13 cellular contexts compared by ENCODE assay signal in genomic region chr16:48003226-48003907, GRCh38.
DNase-seq lines count a peak whose midpoint lies in the region; ATAC-seq lines count a peak whose summit lies in the region.
"Had no signal": no experiment of that assay in that cellular context is flagged by ENCODE, and none has a peak within 500 bp of the region (broad histone marks: within the 10 kb centered on the region; RNA-seq: fewer than 3 reads in every experiment).

No MANE protein-coding gene starts in this region.

- in situ Hi-C loops in SK-MEL-5 (cut with HindIII; ENCODE audit: low pct_unique_long_range_greater_than_20kb, low sequenced_read_pairs): no loop called here

- H3K27me3 ChIP-seq in H7 (ENCODE audit: control insufficient read depth, insufficient read depth, low read length): no peaks in the 10 kb centered on the region
- H3K27me3 ChIP-seq: upper lobe of right lung had no signal

- H3K4me3 ChIP-seq in H7 (ENCODE audit: insufficient read depth, low read depth, low read length): no peak overlapping the region
- H3K4me3 ChIP-seq: K562, upper lobe of right lung had no signal

- DNase-seq in H7: peak; percentile 27
- peak; percentile 10 for DNase-seq in SK-MEL-5 (ENCODE audit: low read depth, low spot score)
- peak; percentile 1 for DNase-seq in fibroblast of the conjunctiva (ENCODE audit: low read depth)
- DNase-seq in renal cortical epithelial cell (ENCODE audit: low read depth): peak; percentile 98
- no peak for DNase-seq in NCI-H1092 (lab: John Stamatoyannopoulos, UW)
- no peak for DNase-seq in amygdala (lab: John Stamatoyannopoulos, UW)
- DNase-seq: activated CD4-positive, alpha-beta T cell treated with anti-CD3 and anti-CD28 coated beads, Interleukin-2, amount 50 U/mL, for 4 hours; foreskin fibroblast; NCI-H510A treated with DMSO at 0.1 percent for 48 hours; upper lobe of right lung had no signal

- ATAC-seq in GM18907 (IDR thresholded peaks at IDR 0.05; ENCODE audit: unreplicated experiment) (no peak), HG03571 (IDR thresholded peaks at IDR 0.05; ENCODE audit: unreplicated experiment) (no peak)
- ATAC-seq: K562, upper lobe of right lung had no signal

- H3K36me3 ChIP-seq in H7 (replicated peaks; ENCODE audit: control insufficient read depth, insufficient read depth, low read length): no peaks in the 10 kb centered on the region
- H3K36me3 ChIP-seq: upper lobe of right lung had no signal

Comparison
In these comparisons a context has a peak if more than half of its experiments do, and no peak if none do; other contexts are left out.
1. DNase-seq: peak in H7 (single experiment), SK-MEL-5 (single experiment), fibroblast of the conjunctiva (single experiment) and renal cortical epithelial cell (single experiment); none in NCI-H1092 (single experiment) and amygdala (0 of 56).